ENCODE assay signal across 12 cellular contexts in genomic region chr6:136669299-136669699, GRCh38.
DNase-seq lines count a peak whose midpoint lies in the region; TF ChIP-seq lines count a peak whose summit lies in the region.
"Had no signal": no experiment of that assay in that cellular context is flagged by ENCODE, and none has a peak within 500 bp of the region (broad histone marks: within the 10 kb centered on the region; RNA-seq: fewer than 3 reads in every experiment).

No MANE protein-coding gene starts in this region.

- no peak overlapping the region for H3K14ac ChIP-seq in mesenchymal stem cell (ENCODE audit: low read length in 2 of 2)

- intact Hi-C loops in colonic mucosa (cut with DNase I) = no loop called here
- intact Hi-C loops in CD4-positive, alpha-beta memory T cell (cut with micrococcal nuclease) = no loop called here

- H3K9me3 Mint-ChIP-seq in CD4-positive, alpha-beta memory T cell = peaks cover 0 to 6% (median 0%) of the 10 kb centered on the region in 8 donors

- H2BK15ac ChIP-seq in mesenchymal stem cell (ENCODE audit: low read depth, poor library complexity, severe bottlenecking) = no peak overlapping the region

- no peak overlapping the region for H2AK5ac ChIP-seq in mesenchymal stem cell (ENCODE audit: low read length, severe bottlenecking)

- no peak overlapping the region for H2BK12ac ChIP-seq in mesenchymal stem cell (ENCODE audit: low read length in 2 of 2)

- no peak overlapping the region for H3K4me3 ChIP-seq in colonic mucosa
- no peak overlapping the region for H3K4me3 ChIP-seq in mesenchymal stem cell (ENCODE audit: insufficient read depth in 1 of 2, low read depth in 1 of 2, low read length in 2 of 2)
- no peak overlapping the region for H3K4me3 ChIP-seq in CD4-positive, alpha-beta memory T cell (ENCODE audit: low read length in 2 of 2)
- H3K4me3 ChIP-seq: tibial nerve had no signal

- no peak overlapping the region for H3K4ac ChIP-seq in mesenchymal stem cell (ENCODE audit: low read depth in 1 of 2, low read length in 2 of 2)

- no peak overlapping the region for H3K4me3 Mint-ChIP-seq in CD4-positive, alpha-beta memory T cell

- no peak overlapping the region for H3K18ac ChIP-seq in mesenchymal stem cell (ENCODE audit: low read depth in 1 of 2, low read length in 2 of 2)

- no peak overlapping the region for H2BK120ac ChIP-seq in mesenchymal stem cell (ENCODE audit: low read depth, low read length)

- no peak overlapping the region for H3K27ac Mint-ChIP-seq in CD4-positive, alpha-beta memory T cell

- peaks cover 0 to 4% (median 0%) of the 10 kb centered on the region in 4 donors for H3K4me1 Mint-ChIP-seq in CD4-positive, alpha-beta memory T cell

- WGBS in mesenchymal stem cell = 33% methylated on average over 3 of the region's 3 CpGs

- H3K4me2 ChIP-seq in mesenchymal stem cell (ENCODE audit: low read length, poor library complexity, severe bottlenecking) = no peak overlapping the region

- peaks cover 3% of the 10 kb centered on the region for H3K79me1 ChIP-seq in mesenchymal stem cell (replicated peaks; ENCODE audit: low read length, poor library complexity, severe bottlenecking)

- H3K36me3 Mint-ChIP-seq in CD4-positive, alpha-beta memory T cell = peaks cover 32 to 35% of the 10 kb centered on the region in 2 donors

- H3K27me3 Mint-ChIP-seq in CD4-positive, alpha-beta memory T cell = no peaks in the 10 kb centered on the region

- H3K4me1 ChIP-seq in colonic mucosa (no peaks in the 10 kb centered on the region), mesenchymal stem cell (ENCODE audit: control insufficient read depth, insufficient read depth, low read depth, low read length) (peaks cover 3% of the 10 kb centered on the region)
- H3K4me1 ChIP-seq in CD4-positive, alpha-beta memory T cell (ENCODE audit: insufficient read depth, low read length) = no peaks in the 10 kb centered on the region
- H3K4me1 ChIP-seq: foreskin keratinocyte had no signal

- H3K36me3 ChIP-seq in colonic mucosa (no peaks in the 10 kb centered on the region), mesenchymal stem cell (ENCODE audit: control insufficient read depth in 1 of 2, insufficient read depth in 2 of 2, low read depth in 1 of 2, low read length in 2 of 2) (no peaks in the 10 kb centered on the region)
- H3K36me3 ChIP-seq in CD4-positive, alpha-beta memory T cell (ENCODE audit: insufficient read depth, low read length) = no peaks in the 10 kb centered on the region
- H3K36me3 ChIP-seq: tibial nerve had no signal

- CTCF ChIA-PET in CD4-positive, alpha-beta memory T cell (lab: Charles Lee; ENCODE audit: partially characterized antibody) = interaction anchor here (0.6 to 2.8 kb wide), 3 partner anchors 25 to 123 kb away, joined by 3 to 16 read pairs (median 10); partner anchors contain the start of gene MAP3K5

- H3K9me3 ChIP-seq in colonic mucosa (no peaks in the 10 kb centered on the region), mesenchymal stem cell (ENCODE audit: control insufficient read depth, low read length) (no peaks in the 10 kb centered on the region)
- H3K9me3 ChIP-seq in CD4-positive, alpha-beta memory T cell (ENCODE audit: control insufficient read depth in 1 of 2, low read length in 2 of 2) = no peaks in the 10 kb centered on the region
- H3K9me3 ChIP-seq: tibial nerve had no signal

- H2AFZ ChIP-seq in mesenchymal stem cell (ENCODE audit: low read depth, low read length) = no peak overlapping the region

- H3K27me3 ChIP-seq in colonic mucosa (no peaks in the 10 kb centered on the region), mesenchymal stem cell (ENCODE audit: control insufficient read depth in 1 of 2, insufficient read depth in 1 of 2, low read length in 2 of 2) (no peaks in the 10 kb centered on the region)
- H3K27me3 ChIP-seq in CD4-positive, alpha-beta memory T cell (ENCODE audit: insufficient read depth, low read length) = no peaks in the 10 kb centered on the region
- H3K27me3 ChIP-seq: foreskin keratinocyte, tibial nerve had no signal

- no peak overlapping the region for H4K91ac ChIP-seq in mesenchymal stem cell (ENCODE audit: low read length)

- POLR2A ChIA-PET in CD4-positive, alpha-beta memory T cell (lab: Charles Lee; ENCODE audit: partially characterized antibody) = interaction anchor here (1.0 to 1.4 kb wide), 2 partner anchors 123 to 153 kb away, joined by 4 to 7 read pairs; partner anchors contain the start of gene MAP3K5

- H3K27ac ChIP-seq in colonic mucosa (peak overlapping the region; percentile 35), mesenchymal stem cell (ENCODE audit: low read length, poor library complexity, severe bottlenecking) (peak overlapping the region; percentile 38)
- H3K27ac ChIP-seq in CD4-positive, alpha-beta memory T cell (ENCODE audit: low read depth, low read length) = no peak overlapping the region
- H3K27ac ChIP-seq: foreskin keratinocyte had no signal

- H4K8ac ChIP-seq in mesenchymal stem cell (ENCODE audit: low read length) = no peak overlapping the region

- DNase-seq in CMK (ENCODE audit: low read depth) (peak; percentile 32), NCI-H1105 (lab: John Stamatoyannopoulos, UW) (peak; percentile 10), colonic mucosa (no peak), mesenchymal stem cell (peak; percentile 91), activated gamma-delta T cell (lab: John Stamatoyannopoulos, UW) (no peak), HuH-7.5 (ENCODE audit: low spot score) (no peak)
- no peak for DNase-seq in CD4-positive, alpha-beta memory T cell
- no peak for DNase-seq in activated CD4-positive, alpha-beta T cell treated with anti-CD3 and anti-CD28 coated beads for 48 hours
- DNase-seq: NCI-H748 treated with DMSO at 0.1 percent for 48 hours; stimulated activated CD4-positive, alpha-beta T cell treated with anti-CD3 and anti-CD28 coated beads, Interleukin-2, amount 100 ng/mL, for 48 hours had no signal

- no peak overlapping the region for H2BK5ac ChIP-seq in mesenchymal stem cell (ENCODE audit: low read depth, low read length, poor library complexity, severe bottlenecking)

- H3K9ac ChIP-seq in colonic mucosa (ENCODE audit: low read depth in 2 of 2, low read length in 2 of 2) = peak overlapping the region in 1 of 2 donors; percentile 26
- no peak overlapping the region for H3K9ac ChIP-seq in mesenchymal stem cell (ENCODE audit: low read length)

- no peak for TF ChIP-seq CTCF in colonic mucosa (IDR thresholded peaks at IDR 0.05)

- no peak overlapping the region for H3K23ac ChIP-seq in mesenchymal stem cell (ENCODE audit: low read length in 2 of 2)

Comparison
In these comparisons a context has a peak if more than half of its experiments do, and no peak if none do; other contexts are left out.
1. DNase-seq: peak in CMK (single experiment), NCI-H1105 (single experiment) and mesenchymal stem cell (single experiment); none in colonic mucosa (single experiment), activated gamma-delta T cell (single experiment), HuH-7.5 (single experiment), CD4-positive, alpha-beta memory T cell (0 of 5) and activated CD4-positive, alpha-beta T cell treated with anti-CD3 and anti-CD28 coated beads for 48 hours (single experiment).